ENCODE assay signal across 17 cellular contexts in genomic region chr12:76568888-76569551, GRCh38. TPM values are rescaled to one million over a fixed set of nuclear protein-coding genes. Genes with fewer than 3 reads are reported as not detected.
DNase-seq lines count a peak whose midpoint lies in the region; ATAC-seq, FAIRE-seq and TF ChIP-seq lines count a peak whose summit lies in the region.
"Had no signal": no experiment of that assay in that cellular context is flagged by ENCODE, and none has a peak within 500 bp of the region (broad histone marks: within the 10 kb centered on the region; RNA-seq: fewer than 3 reads in every experiment).

No MANE protein-coding gene starts in this region.

- no peak for ATAC-seq in PC-3
- no peak for ATAC-seq in HG02610 (IDR thresholded peaks at IDR 0.05; ENCODE audit: unreplicated experiment)
- ATAC-seq: A549 had no signal

- H3K27me3 ChIP-seq in WERI-Rb-1 (ENCODE audit: insufficient read depth, low read depth, severe bottlenecking) (no peaks in the 10 kb centered on the region), PC-3 (ENCODE audit: low read length) (no peaks in the 10 kb centered on the region), Karpas-422 (ENCODE audit: low read length) (no peaks in the 10 kb centered on the region)

- peak overlapping the region; percentile 76 for H3K27ac ChIP-seq in WERI-Rb-1
- H3K27ac ChIP-seq in PC-3 (ENCODE audit: low read length) = no peak overlapping the region
- no peak overlapping the region for H3K27ac ChIP-seq in Karpas-422 (ENCODE audit: low read length)
- H3K27ac ChIP-seq: A549 had no signal

- H2AFZ ChIP-seq in PC-3 (ENCODE audit: low read length) (no peak overlapping the region), Karpas-422 (ENCODE audit: low read length) (no peak overlapping the region)

- no peak overlapping the region for H3K4me2 ChIP-seq in PC-3 (ENCODE audit: low read length)
- no peak overlapping the region for H3K4me2 ChIP-seq in Karpas-422 (ENCODE audit: low read depth, low read length, poor library complexity, severe bottlenecking)
- H3K4me2 ChIP-seq: A549 had no signal

- H3K79me2 ChIP-seq in PC-3 (ENCODE audit: low read length) (no peaks in the 10 kb centered on the region), Karpas-422 (ENCODE audit: low read length) (no peaks in the 10 kb centered on the region)

- H4K20me1 ChIP-seq in PC-3 (ENCODE audit: low read length) = no peaks in the 10 kb centered on the region
- H4K20me1 ChIP-seq in Karpas-422 (ENCODE audit: insufficient read depth, low read depth, low read length) = no peaks in the 10 kb centered on the region

- H3K9me3 ChIP-seq in WERI-Rb-1 (ENCODE audit: severe bottlenecking) (peaks cover 4% of the 10 kb centered on the region), PC-3 (ENCODE audit: low read length) (no peaks in the 10 kb centered on the region), Karpas-422 (ENCODE audit: low read length) (no peaks in the 10 kb centered on the region)

- DNase-seq in LHCN-M2 (ENCODE audit: low read depth) (peak; percentile 22), WERI-Rb-1 (no peak), putamen (ENCODE audit: low spot score) (peak; percentile 51), PC-3 (no peak), Karpas-422 (no peak)
- DNase-seq: CD8-positive, alpha-beta T cell; COR-L47; DND-41; GDM1; HCEC 1CT; HFFc6; IMR-90 had no signal

- POLR2A ChIA-PET in PC-3 (lab: Charles Lee; ENCODE audit: unreplicated experiment) = no interaction called here

- intact Hi-C loops in PC-3 (cut with micrococcal nuclease) = no loop called here

- H3K4me3 ChIP-seq in WERI-Rb-1 (ENCODE audit: low read depth, low read length) = no peak overlapping the region
- H3K4me3 ChIP-seq in PC-3 (ENCODE audit: low read length) = no peak overlapping the region
- H3K4me3 ChIP-seq in Karpas-422 (ENCODE audit: low read length) = no peak overlapping the region
- H3K4me3 ChIP-seq: A549 had no signal

- no peaks in the 10 kb centered on the region for H3K9me2 ChIP-seq in PC-3 (replicated peaks; ENCODE audit: low read length)
- H3K9me2 ChIP-seq in Karpas-422 (replicated peaks; ENCODE audit: insufficient read depth, low read length) = no peaks in the 10 kb centered on the region

- H3K36me3 ChIP-seq in WERI-Rb-1 = no peaks in the 10 kb centered on the region
- no peaks in the 10 kb centered on the region for H3K36me3 ChIP-seq in PC-3 (ENCODE audit: low read depth, low read length)
- no peaks in the 10 kb centered on the region for H3K36me3 ChIP-seq in Karpas-422 (ENCODE audit: insufficient read depth, low read length)

- TF ChIP-seq CTCF in WERI-Rb-1 (IDR thresholded peaks at IDR 0.05; ENCODE audit: low read depth, low read length) = no peak
- TF ChIP-seq CTCF in PC-3 (conservative IDR thresholded peaks at IDR 0.05; ENCODE audit: low read depth, low read length) = no peak

- H3K9ac ChIP-seq in PC-3 (ENCODE audit: low read length) (no peak overlapping the region), Karpas-422 (ENCODE audit: low read length) (no peak overlapping the region)

- no peaks in the 10 kb centered on the region for H3K4me1 ChIP-seq in PC-3 (ENCODE audit: insufficient read depth, low read length)
- peaks cover 9% of the 10 kb centered on the region; the same call in 1 of the 2 replicates for H3K4me1 ChIP-seq in Karpas-422 (ENCODE audit: low read length)
- H3K4me1 ChIP-seq: A549 had no signal

- H3F3A ChIP-seq in PC-3 (ENCODE audit: low read length, unreplicated experiment) = no peaks in the 10 kb centered on the region

- no TSS peak for BruUV-seq in PC-3 (replicated peaks; lab: Mats Ljungman, UMichigan)

- CTCF ChIA-PET in PC-3 (lab: Charles Lee) = no interaction called here

- FAIRE-seq in islet of Langerhans (lab: Jason Lieb, UNC) = peak; percentile 86
- FAIRE-seq: A549, GM12892, H1 had no signal

RNA-seq across cellular contexts. Expression of gene OSBPL8, which starts 9.4 kb away (rescaled TPM):
- total RNA-seq in LHCN-M2 (2014; rRNA removed) (50.5 and 56.8 TPM in 2 replicates), PC-3 (2014; rRNA removed) (28.5 and 42.6 TPM in 2 replicates)
- polyA plus RNA-seq in LHCN-M2 (2012) = 12.6 TPM
- 74.3 and 116 TPM in 2 replicates for total RNA-seq in Karpas-422 (2014; rRNA removed; shearing (Covaris generic); ENCODE audit: low replicate concordance)

Comparison
In these comparisons a context has a peak if more than half of its experiments do, and no peak if none do; other contexts are left out.
1. DNase-seq: peak in LHCN-M2 (single experiment) and putamen (single experiment); none in WERI-Rb-1 (single experiment), PC-3 (single experiment) and Karpas-422 (single experiment).